Comparison of ENCODE assay signal across 9 cellular contexts in the genomic region with DNA sequence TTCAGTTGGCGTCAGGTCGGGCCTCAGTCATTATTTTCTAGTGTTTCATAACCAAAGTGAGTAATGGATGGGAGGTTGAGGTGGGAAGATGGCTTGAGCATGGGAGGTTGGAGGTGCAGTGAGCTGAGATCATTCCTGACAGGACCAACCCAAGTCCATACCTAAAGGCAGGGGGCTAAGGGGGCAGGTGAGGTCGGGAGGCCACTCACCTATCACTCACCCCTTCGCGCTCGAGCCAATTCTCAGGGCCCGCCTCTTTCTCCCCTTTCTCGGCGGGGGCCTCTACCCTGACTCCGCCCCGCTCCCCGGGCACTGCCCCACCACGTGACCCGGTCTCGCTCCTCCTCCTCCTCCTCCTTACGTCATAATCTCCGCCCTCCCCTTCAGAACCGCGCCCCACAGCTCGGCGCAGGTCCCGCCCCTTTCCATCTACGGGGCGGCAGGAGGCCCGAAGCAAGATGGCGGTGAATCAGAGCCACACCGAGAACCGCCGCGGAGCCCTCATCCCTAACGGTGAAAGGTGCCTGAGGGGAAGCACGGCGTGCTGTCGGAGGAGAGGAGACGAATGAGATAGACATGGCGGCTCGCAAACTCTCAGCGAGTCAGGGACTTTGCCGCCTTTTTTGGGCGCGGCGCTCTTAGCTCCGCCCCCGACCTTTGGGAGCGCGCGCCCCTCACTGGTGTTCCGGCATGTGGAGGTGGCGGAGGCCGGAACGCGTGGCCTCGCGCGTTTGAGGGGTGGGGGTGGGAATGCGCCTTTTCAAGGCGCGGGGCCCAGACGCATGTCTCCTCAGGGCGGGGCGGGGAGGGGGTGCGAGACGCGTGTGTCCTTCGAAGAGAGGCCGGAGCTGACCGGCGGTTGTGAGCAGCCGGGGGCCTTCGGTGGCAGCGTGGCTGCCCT. TPM values are rescaled to one million over a fixed set of nuclear protein-coding genes. Genes with fewer than 3 reads are reported as not detected.
A peak's percentile ranks its signal among the peaks of the same experiment; 100 is the strongest.
DNase-seq lines count a peak whose midpoint lies in the region; ATAC-seq and TF ChIP-seq lines count a peak whose summit lies in the region.
"Had no signal": no experiment of that assay in that cellular context is flagged by ENCODE, and none has a peak within 500 bp of the region (broad histone marks: within the 10 kb centered on the region; RNA-seq: fewer than 3 reads in every experiment).

WBP2NL (plus strand) TSS at position 428 of the 901 bp plus-strand sequence; CDS start at position 459, 31 bp downstream.

- ATAC-seq in HG03135 (IDR thresholded peaks at IDR 0.05; ENCODE audit: unreplicated experiment): peak; percentile 90

- TF ChIP-seq POLR2A in GM15510 (IDR thresholded peaks at IDR 0.05; ENCODE audit: borderline replicate concordance, extremely low read depth, insufficient read length): peak; percentile 75

- peaks cover 13% of the 10 kb centered on the region for H3K36me3 Mint-ChIP-seq in activated naive CD4-positive, alpha-beta T cell treated with anti-CD3 and anti-CD28 coated beads for 36 hours (ENCODE audit: low read depth)

- peak within 1 kb of the TSS; percentile 81 for H3K27ac Mint-ChIP-seq in activated naive CD4-positive, alpha-beta T cell treated with anti-CD3 and anti-CD28 coated beads for 36 hours

- H3K27me3 Mint-ChIP-seq in activated naive CD4-positive, alpha-beta T cell treated with anti-CD3 and anti-CD28 coated beads for 36 hours (ENCODE audit: low read depth): no peaks in the 10 kb centered on the region

- intact Hi-C loops in activated naive CD4-positive, alpha-beta T cell treated with anti-CD3 and anti-CD28 coated beads for 36 hours (cut with micrococcal nuclease): loop anchor here (1.0 to 2.0 kb wide), 2 partner anchors 32 to 72 kb away; partner anchors contain the start of gene NAGA

- H3K4me3 Mint-ChIP-seq in activated naive CD4-positive, alpha-beta T cell treated with anti-CD3 and anti-CD28 coated beads for 36 hours: peak within 1 kb of the TSS; percentile 83

- H3K4me1 Mint-ChIP-seq in activated naive CD4-positive, alpha-beta T cell treated with anti-CD3 and anti-CD28 coated beads for 36 hours (ENCODE audit: low read depth): peaks cover 15% of the 10 kb centered on the region

- CTCF ChIA-PET in activated naive CD4-positive, alpha-beta T cell treated with anti-CD3 and anti-CD28 coated beads for 36 hours (lab: Charles Lee): interaction anchor here (1.0 kb wide), 1 partner anchor 32 kb away, joined by 4 read pairs; no protein-coding TSS in a partner anchor

- peaks cover 21% of the 10 kb centered on the region for H3K9me3 Mint-ChIP-seq in activated naive CD4-positive, alpha-beta T cell treated with anti-CD3 and anti-CD28 coated beads for 36 hours

- DNase-seq in RPMI8226: peak; percentile 91
- peak; percentile 91 for DNase-seq in activated naive CD4-positive, alpha-beta T cell treated with anti-CD3 and anti-CD28 coated beads for 36 hours
- DNase-seq in germinal center (ENCODE audit: low spot score): peak; percentile 98
- peak; percentile 51 for DNase-seq in pulmonary artery endothelial cell (ENCODE audit: low read depth, low spot score)
- peak; percentile 92 for DNase-seq in ureter (ENCODE audit: low spot score)
- DNase-seq in amniotic stem cell (lab: John Stamatoyannopoulos, UW): no peak

RNA-seq across cellular contexts. Expression of gene WBP2NL, which starts in this region (rescaled TPM):
- total RNA-seq in activated naive CD4-positive, alpha-beta T cell treated with anti-CD3 and anti-CD28 coated beads for 36 hours: under 1 TPM; 0.50 to 0.74 TPM
- 0.18 and 0.20 TPM in 2 replicates for total RNA-seq in pulmonary artery endothelial cell
- 4.2 TPM for total RNA-seq in ureter
- total RNA-seq: myocyte had no signal

Comparison
In these comparisons a context has a peak if more than half of its experiments do, and no peak if none do; other contexts are left out.
1. Peak in DNase-seq in activated naive CD4-positive, alpha-beta T cell treated with anti-CD3 and anti-CD28 coated beads for 36 hours; RNA of the gene not detected or under 1 TPM.
2. Peak in DNase-seq in pulmonary artery endothelial cell; RNA of the gene not detected or under 1 TPM.